ENCODE assay signal across 24 cellular contexts in the genomic region with DNA sequence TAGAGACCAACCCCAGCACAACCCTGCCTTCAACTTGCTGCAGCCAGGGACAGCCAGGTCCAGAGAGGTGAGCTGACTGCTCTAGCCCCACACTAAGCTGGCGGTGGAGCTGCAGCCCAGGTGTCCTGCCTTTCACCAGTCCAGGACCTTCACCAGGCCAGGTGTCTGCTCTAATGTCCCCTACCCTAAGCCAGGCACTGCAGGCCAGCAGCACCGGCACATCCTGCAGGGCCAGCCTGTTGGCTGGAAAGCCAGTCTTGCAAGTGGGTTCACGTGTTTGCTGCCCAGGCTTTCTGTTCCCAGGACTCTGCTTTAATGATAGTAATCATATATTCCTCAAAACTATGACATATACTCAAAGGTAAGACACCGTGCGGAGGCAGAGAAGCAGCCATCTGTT. TPM values are rescaled to one million over a fixed set of nuclear protein-coding genes. Genes with fewer than 3 reads are reported as not detected.
"Had no signal": no experiment of that assay in that cellular context is flagged by ENCODE, and none has a peak within 500 bp of the region (broad histone marks: within the 10 kb centered on the region; RNA-seq: fewer than 3 reads in every experiment).

No MANE protein-coding gene starts in this region.

- H3K27me3 ChIP-seq: ovary, testis had no signal

- H3K36me3 ChIP-seq: esophagus squamous epithelium, ovary, sigmoid colon, tibial artery had no signal

- DNase-seq: dermis blood vessel endothelial cell; effector memory CD4-positive, alpha-beta T cell; esophagus squamous epithelium; foreskin melanocyte; mucosa of descending colon; naive B cell; occipital lobe; ovary; psoas muscle; right cardiac atrium; sigmoid colon; stimulated activated CD4-positive, alpha-beta T cell treated with anti-CD3 and anti-CD28 coated beads, Interleukin-2, amount 100 ng/mL, for 24 hours; stimulated activated CD4-positive, alpha-beta T cell treated with anti-CD3 and anti-CD28 coated beads, Interleukin-4, amount 100 ng/mL, for 24 hours; stimulated activated naive CD8-positive, alpha-beta T cell treated with anti-CD3 and anti-CD28 coated beads, Interleukin-15, Interleukin-2, amounts not matched to agents 100 U/mL and 50 U/mL, for 24 hours; substantia nigra; testis; tibial artery had no signal

- H3K36me3 Mint-ChIP-seq: memory B cell; mesothelial cell of epicardium; naive B cell; natural killer cell treated with Interleukin-12 subunit alpha and Interleukin-12 subunit beta and Interleukin-15 and Interleukin-18, amount 100 ng/mL, for 72 hours; stimulated activated effector memory CD8-positive, alpha-beta T cell treated with anti-CD3 and anti-CD28 coated beads, Interleukin-12 subunit alpha, Interleukin-12 subunit beta, amount 100 ng/mL, for 72 hours; type B pancreatic cell had no signal

- H3K4me1 Mint-ChIP-seq: memory B cell; mesothelial cell of epicardium; stimulated activated effector memory CD8-positive, alpha-beta T cell treated with anti-CD3 and anti-CD28 coated beads, Interleukin-12 subunit alpha, Interleukin-12 subunit beta, amount 100 ng/mL, for 72 hours had no signal

- H3K27ac ChIP-seq: coronary artery, esophagus squamous epithelium, ovary, psoas muscle, sigmoid colon, testis, tibial artery had no signal

- H3K9me3 Mint-ChIP-seq: memory B cell; mesothelial cell of epicardium; naive B cell; natural killer cell treated with Interleukin-12 subunit alpha and Interleukin-12 subunit beta and Interleukin-15 and Interleukin-18, amount 100 ng/mL, for 72 hours; stimulated activated effector memory CD8-positive, alpha-beta T cell treated with anti-CD3 and anti-CD28 coated beads, Interleukin-12 subunit alpha, Interleukin-12 subunit beta, amount 100 ng/mL, for 72 hours; type B pancreatic cell had no signal

- ATAC-seq: mucosa of descending colon; psoas muscle; right cardiac atrium; stimulated activated effector memory CD8-positive, alpha-beta T cell treated with anti-CD3 and anti-CD28 coated beads, Interleukin-12 subunit alpha, Interleukin-12 subunit beta, amount 100 ng/mL, for 72 hours; stimulated activated naive CD8-positive, alpha-beta T cell treated with anti-CD3 and anti-CD28 coated beads, Interleukin-15, Interleukin-2, amounts not matched to agents 100 U/mL and 50 U/mL, for 24 hours had no signal

- H3K4me1 ChIP-seq: psoas muscle, testis had no signal

- H3K4me3 Mint-ChIP-seq: memory B cell; mesothelial cell of epicardium; naive B cell; natural killer cell treated with Interleukin-12 subunit alpha and Interleukin-12 subunit beta and Interleukin-15 and Interleukin-18, amount 100 ng/mL, for 72 hours; stimulated activated effector memory CD8-positive, alpha-beta T cell treated with anti-CD3 and anti-CD28 coated beads, Interleukin-12 subunit alpha, Interleukin-12 subunit beta, amount 100 ng/mL, for 72 hours; type B pancreatic cell had no signal

- H3K9me3 ChIP-seq: esophagus squamous epithelium, mucosa of descending colon, ovary, psoas muscle, sigmoid colon, testis, tibial artery had no signal

- H3K27ac Mint-ChIP-seq: memory B cell; mesothelial cell of epicardium; naive B cell; natural killer cell treated with Interleukin-12 subunit alpha and Interleukin-12 subunit beta and Interleukin-15 and Interleukin-18, amount 100 ng/mL, for 72 hours; stimulated activated effector memory CD8-positive, alpha-beta T cell treated with anti-CD3 and anti-CD28 coated beads, Interleukin-12 subunit alpha, Interleukin-12 subunit beta, amount 100 ng/mL, for 72 hours; type B pancreatic cell had no signal

- H3K4me3 ChIP-seq: coronary artery, esophagus squamous epithelium, lung, mucosa of descending colon, ovary, psoas muscle, sigmoid colon, testis, tibial artery had no signal

RNA-seq across cellular contexts. Expression of a gene that starts 5.5 kb away (rescaled TPM):
- total RNA-seq: natural killer cell treated with Interleukin-12 subunit alpha and Interleukin-12 subunit beta and Interleukin-15 and Interleukin-18, amount 100 ng/mL, for 72 hours had no signal
